Comparison of ENCODE assay signal across 8 cellular contexts in genomic region chr16:81513204-81514040, GRCh38.
DNase-seq lines count a peak whose midpoint lies in the region; ATAC-seq, FAIRE-seq and TF ChIP-seq lines count a peak whose summit lies in the region.

No MANE protein-coding gene starts in this region.

- CTCF ChIA-PET in endothelial cell of umbilical vein (lab: Charles Lee) = interaction anchor here (0.7 to 3.0 kb wide), 4 partner anchors 16 to 84 kb away, joined by 3 to 12 read pairs (median 4); no protein-coding TSS in a partner anchor

- no TSS peak for BruUV-seq in endothelial cell of umbilical vein (replicated peaks; lab: Mats Ljungman, UMichigan)

- no peak for TF ChIP-seq CTCF in endothelial cell of umbilical vein (IDR thresholded peaks at IDR 0.05; ENCODE audit: extremely low read depth in 1 of 2, insufficient read depth in 1 of 2, low read depth in 1 of 2, low read length in 2 of 2)

- DNase-seq in endothelial cell of umbilical vein (ENCODE audit: low read depth, low spot score) (peak; percentile 84), occipital lobe (lab: John Stamatoyannopoulos, UW) (peak; percentile 41), NCI-H1092 (lab: John Stamatoyannopoulos, UW) (no peak), KBM-7 (no peak), SKM-1 treated with dmso at 0.1 percent for 144 hours (lab: John Stamatoyannopoulos, UW; ENCODE audit: unreplicated experiment) (no peak)
- no peak for DNase-seq in stimulated activated CD8-positive, alpha-beta memory T cell treated with anti-CD3 and anti-CD28 coated beads, Interleukin-4, amount 100 ng/mL, for 48 hours

- in situ Hi-C loops in KBM-7 (cut with MboI; ENCODE audit: low pct_unique_long_range_greater_than_20kb, low sequenced_read_pairs) = no loop called here

- no peak overlapping the region for H3K4me3 ChIP-seq in endothelial cell of umbilical vein (replicated peaks in 1 of 3; ENCODE audit: insufficient read depth in 1 of 3, low read depth in 1 of 3, low read length in 3 of 3)

- H2AFZ ChIP-seq in endothelial cell of umbilical vein (ENCODE audit: low read depth, low read length) = no peak overlapping the region

- peak; percentile 42 for ATAC-seq in GM18498 (IDR thresholded peaks at IDR 0.05; ENCODE audit: unreplicated experiment)
- ATAC-seq in HG03342 (IDR thresholded peaks at IDR 0.05; ENCODE audit: unreplicated experiment) = peak; percentile 24

- H3K36me3 ChIP-seq in endothelial cell of umbilical vein (ENCODE audit: control insufficient read depth in 2 of 2, extremely low read depth in 1 of 2, insufficient read depth in 2 of 2, low read length in 2 of 2) = no peaks in the 10 kb centered on the region

- H3K9me3 ChIP-seq in endothelial cell of umbilical vein (replicated peaks; ENCODE audit: control insufficient read depth, insufficient read depth, low read length) = no peaks in the 10 kb centered on the region

- dilution Hi-C loops in endothelial cell of umbilical vein (cut with MboI; ENCODE audit: extremely low pct_ligation_motif_present, low sequenced_read_pairs) = no loop called here

- no peak for TF ChIP-seq POLR2A in endothelial cell of umbilical vein (IDR thresholded peaks at IDR 0.05; ENCODE audit: low read depth, low read length)

- no peaks in the 10 kb centered on the region for H4K20me1 ChIP-seq in endothelial cell of umbilical vein (replicated peaks; ENCODE audit: control insufficient read depth, extremely low read depth, insufficient read depth, low read length)

- H3K27me3 ChIP-seq in endothelial cell of umbilical vein (ENCODE audit: control insufficient read depth in 2 of 2, insufficient read depth in 2 of 2, low read length in 2 of 2) = no peaks in the 10 kb centered on the region

- H3K4me2 ChIP-seq in endothelial cell of umbilical vein (ENCODE audit: insufficient read depth, low read length) = peak overlapping the region; percentile 14

- peak; percentile 93 for FAIRE-seq in endothelial cell of umbilical vein (lab: Jason Lieb, UNC)

- peaks cover 48% of the 10 kb centered on the region for H3K79me2 ChIP-seq in endothelial cell of umbilical vein (ENCODE audit: control insufficient read depth, insufficient read depth, low read length)

- POLR2A ChIA-PET in endothelial cell of umbilical vein (lab: Charles Lee) = no interaction called here

- no peaks in the 10 kb centered on the region for H3K9me1 ChIP-seq in endothelial cell of umbilical vein (replicated peaks; ENCODE audit: control insufficient read depth, extremely low read depth, insufficient read depth, low read length)

- peaks cover 66% of the 10 kb centered on the region for H3K4me1 ChIP-seq in endothelial cell of umbilical vein (ENCODE audit: control insufficient read depth, extremely low read depth, insufficient read depth, low read length)

- peak overlapping the region; percentile 19 for H3K9ac ChIP-seq in endothelial cell of umbilical vein (replicated peaks; ENCODE audit: extremely low read depth, insufficient read depth, low read length)

- intact Hi-C loops in endothelial cell of umbilical vein (cut with micrococcal nuclease) = loop anchor here (2.0 to 10.0 kb wide), 7 partner anchors 39 to 579 kb away; partner anchors contain the start of gene CMIP

- peak overlapping the region; percentile 51 for H3K27ac ChIP-seq in endothelial cell of umbilical vein (ENCODE audit: insufficient read depth, low read depth, low read length)

TF ChIP-seq in endothelial cell of umbilical vein, 7 proteins besides CTCF, POLR2A, EP300 and RAD21:
- TF ChIP-seq POLR2AphosphoS5 (IDR thresholded peaks at IDR 0.05; ENCODE audit: insufficient read depth, low read depth, low read length) = peak; percentile 38
- TF ChIP-seq MYC (IDR thresholded peaks at IDR 0.05; ENCODE audit: low read depth, low read length) = no peak

Comparison
In these comparisons a context has a peak if more than half of its experiments do, and no peak if none do; other contexts are left out.
1. DNase-seq: peak in endothelial cell of umbilical vein (single experiment) and occipital lobe (single experiment); none in NCI-H1092 (single experiment), KBM-7 (single experiment), stimulated activated CD8-positive, alpha-beta memory T cell treated with anti-CD3 and anti-CD28 coated beads, Interleukin-4, amount 100 ng/mL, for 48 hours (single experiment) and SKM-1 treated with dmso at 0.1 percent for 144 hours (single experiment).